ENCODE assay signal across 21 cellular contexts in genomic region chr10:129131439-129132122, GRCh38.
A peak's percentile ranks its signal among the peaks of the same experiment; 100 is the strongest.
DNase-seq lines count a peak whose midpoint lies in the region; ATAC-seq and TF ChIP-seq lines count a peak whose summit lies in the region.
"Had no signal": no experiment of that assay in that cellular context is flagged by ENCODE, and none has a peak within 500 bp of the region (broad histone marks: within the 10 kb centered on the region; RNA-seq: fewer than 3 reads in every experiment).

No MANE protein-coding gene starts in this region.

- no peaks in the 10 kb centered on the region for H3K9me2 ChIP-seq in GM23338 (ENCODE audit: insufficient read depth)

- H4K20me1 ChIP-seq in GM23338 (replicated peaks; ENCODE audit: insufficient read depth): no peaks in the 10 kb centered on the region

- H3K79me2 ChIP-seq in GM23338 (replicated peaks; ENCODE audit: insufficient read depth): no peaks in the 10 kb centered on the region

- H3K27me3 ChIP-seq in GM23338 (ENCODE audit: insufficient read depth) (no peaks in the 10 kb centered on the region), right cardiac atrium (ENCODE audit: control insufficient read depth, insufficient read depth) (no peaks in the 10 kb centered on the region)

- no peak overlapping the region for H3K4me2 ChIP-seq in GM23338

- H3K27ac ChIP-seq in GM23338 (ENCODE audit: low read depth) (no peak overlapping the region), right cardiac atrium (ENCODE audit: low read length) (no peak overlapping the region)
- H3K27ac ChIP-seq: GM23248, RWPE1 had no signal

- H3K36me3 Mint-ChIP-seq in GM23338 (ENCODE audit: low read depth): no peaks in the 10 kb centered on the region

- H2AFZ ChIP-seq in GM23338: 0 out of 2 replicates have a peak overlapping the region, but pooled peaks have one; percentile 28
- H2AFZ ChIP-seq: GM23248 had no signal

- peaks cover 9% of the 10 kb centered on the region for H3K4me1 Mint-ChIP-seq in GM23338

- WGBS in right cardiac atrium: 62% methylated on average over 12 of the region's 12 CpGs

- intact Hi-C loops in right cardiac atrium (cut with DNase I) (no loop called here), sciatic nerve (cut with DNase I) (no loop called here)

- no peak overlapping the region for H3K4me3 ChIP-seq in GM23338
- no peak overlapping the region for H3K4me3 ChIP-seq in fibroblast of the aortic adventitia (ENCODE audit: low read depth, low read length)
- H3K4me3 ChIP-seq in right cardiac atrium (ENCODE audit: low read length): no peak overlapping the region
- H3K4me3 ChIP-seq: GM23248 had no signal

- H3F3A ChIP-seq in GM23338 (replicated peaks; ENCODE audit: low read depth): no peaks in the 10 kb centered on the region

- H3K4me3 Mint-ChIP-seq in GM23338: no peak overlapping the region

- no peak for TF ChIP-seq CTCF in GM23338 (conservative IDR thresholded peaks at IDR 0.05; ENCODE audit: low read depth in 2 of 2)
- no peak for TF ChIP-seq CTCF in fibroblast of the aortic adventitia (IDR thresholded peaks at IDR 0.05; ENCODE audit: insufficient read depth, low read length)

- DNase-seq in GM23338 (ENCODE audit: low spot score) (no peak), fibroblast of the aortic adventitia (ENCODE audit: low read depth) (peak; percentile 41), right cardiac atrium (peak in 1 of 3 donors; percentile 45), sciatic nerve (ENCODE audit: low spot score) (peak; percentile 69), NCI-H2081 treated with DMSO at 0.1 percent for 48 hours (lab: John Stamatoyannopoulos, UW) (no peak), NCI-H2171 (lab: John Stamatoyannopoulos, UW) (no peak)
- no peak for DNase-seq in effector CD4-positive, alpha-beta T cell
- DNase-seq: C1 segment of cervical spinal cord, DMS 273 treated with DMSO at 0.1 percent for 48 hours, GDM1, GM23248, KBM-7, NCI-H1048, NCI-H1436 treated with DMSO at 0.1 percent for 48 hours, NCI-H2029 treated with DMSO at 0.1 percent for 48 hours, NCI-H510A treated with DMSO at 0.1 percent for 48 hours, NCI-H82, PC-3 had no signal

- no peaks in the 10 kb centered on the region for H3K9me3 ChIP-seq in right cardiac atrium (ENCODE audit: control insufficient read depth, low read length)

- H3K27ac Mint-ChIP-seq in GM23338: no peak overlapping the region

- H3K27me3 Mint-ChIP-seq in GM23338 (ENCODE audit: insufficient read depth, low read depth, poor library complexity): peaks cover 2% of the 10 kb centered on the region

- no peaks in the 10 kb centered on the region for H3K9me3 Mint-ChIP-seq in GM23338

- no peak for ATAC-seq in GM23338
- peak; percentile 36 to 84 for ATAC-seq in right cardiac atrium
- peak; percentile 95 for ATAC-seq in sciatic nerve
- no peak for ATAC-seq in HG03159 (IDR thresholded peaks at IDR 0.05; ENCODE audit: unreplicated experiment)
- ATAC-seq: HCT116, PC-3 had no signal

- no peaks in the 10 kb centered on the region for H3K36me3 ChIP-seq in GM23338 (ENCODE audit: insufficient read depth)

- H3K4me1 ChIP-seq in GM23338 (ENCODE audit: insufficient read depth) (peaks cover 1% of the 10 kb centered on the region), right cardiac atrium (ENCODE audit: control insufficient read depth, insufficient read depth, low read length) (no peaks in the 10 kb centered on the region)

TF ChIP-seq in GM23338, 12 proteins besides CTCF, POLR2A, EP300 and RAD21:
- no peak for TF ChIP-seq STAT1 (IDR thresholded peaks at IDR 0.05; ENCODE audit: unreplicated experiment)
- TF ChIP-seq EZH2phosphoT487 (IDR thresholded peaks at IDR 0.05; ENCODE audit: unreplicated experiment): no peak
- no peak for TF ChIP-seq NANOG (IDR thresholded peaks at IDR 0.05; ENCODE audit: borderline replicate concordance)
- TF ChIP-seq, protein P1, sequence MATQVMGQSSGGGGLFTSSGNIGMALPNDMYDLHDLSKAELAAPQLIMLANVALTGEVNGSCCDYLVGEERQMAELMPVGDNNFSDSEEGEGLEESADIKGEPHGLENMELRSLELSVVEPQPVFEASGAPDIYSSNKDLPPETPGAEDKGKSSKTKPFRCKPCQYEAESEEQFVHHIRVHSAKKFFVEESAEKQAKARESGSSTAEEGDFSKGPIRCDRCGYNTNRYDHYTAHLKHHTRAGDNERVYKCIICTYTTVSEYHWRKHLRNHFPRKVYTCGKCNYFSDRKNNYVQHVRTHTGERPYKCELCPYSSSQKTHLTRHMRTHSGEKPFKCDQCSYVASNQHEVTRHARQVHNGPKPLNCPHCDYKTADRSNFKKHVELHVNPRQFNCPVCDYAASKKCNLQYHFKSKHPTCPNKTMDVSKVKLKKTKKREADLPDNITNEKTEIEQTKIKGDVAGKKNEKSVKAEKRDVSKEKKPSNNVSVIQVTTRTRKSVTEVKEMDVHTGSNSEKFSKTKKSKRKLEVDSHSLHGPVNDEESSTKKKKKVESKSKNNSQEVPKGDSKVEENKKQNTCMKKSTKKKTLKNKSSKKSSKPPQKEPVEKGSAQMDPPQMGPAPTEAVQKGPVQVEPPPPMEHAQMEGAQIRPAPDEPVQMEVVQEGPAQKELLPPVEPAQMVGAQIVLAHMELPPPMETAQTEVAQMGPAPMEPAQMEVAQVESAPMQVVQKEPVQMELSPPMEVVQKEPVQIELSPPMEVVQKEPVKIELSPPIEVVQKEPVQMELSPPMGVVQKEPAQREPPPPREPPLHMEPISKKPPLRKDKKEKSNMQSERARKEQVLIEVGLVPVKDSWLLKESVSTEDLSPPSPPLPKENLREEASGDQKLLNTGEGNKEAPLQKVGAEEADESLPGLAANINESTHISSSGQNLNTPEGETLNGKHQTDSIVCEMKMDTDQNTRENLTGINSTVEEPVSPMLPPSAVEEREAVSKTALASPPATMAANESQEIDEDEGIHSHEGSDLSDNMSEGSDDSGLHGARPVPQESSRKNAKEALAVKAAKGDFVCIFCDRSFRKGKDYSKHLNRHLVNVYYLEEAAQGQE (IDR thresholded peaks at IDR 0.05; ENCODE audit: unreplicated experiment): no peak
- no peak for TF ChIP-seq JUNB (IDR thresholded peaks at IDR 0.05; ENCODE audit: unreplicated experiment)
- TF ChIP-seq ZNF331 (CRISPR knock-in tag; IDR thresholded peaks at IDR 0.05; ENCODE audit: low read depth): no peak
- TF ChIP-seq EZH2 (IDR thresholded peaks at IDR 0.05; ENCODE audit: low read depth, unreplicated experiment): no peak
- no peak for TF ChIP-seq POLR2AphosphoS5 (IDR thresholded peaks at IDR 0.05; ENCODE audit: low read depth)
- TF ChIP-seq ZNF114 (CRISPR knock-in tag; IDR thresholded peaks at IDR 0.05): no peak
- TF ChIP-seq CREB1 (CRISPR knock-in tag; IDR thresholded peaks at IDR 0.05; ENCODE audit: low read depth): no peak
- no peak for TF ChIP-seq ETS1 (IDR thresholded peaks at IDR 0.05)

Comparison
In these comparisons a context has a peak if more than half of its experiments do, and no peak if none do; other contexts are left out.
1. ATAC-seq: peak in right cardiac atrium (2 of 2) and sciatic nerve (single experiment); none in GM23338 (single experiment) and HG03159 (single experiment).
2. DNase-seq: peak in fibroblast of the aortic adventitia (single experiment) and sciatic nerve (single experiment); none in GM23338 (single experiment), effector CD4-positive, alpha-beta T cell (single experiment), NCI-H2081 treated with DMSO at 0.1 percent for 48 hours (single experiment) and NCI-H2171 (single experiment).